ENCODE assay signal across 1 cellular context in the genomic region with DNA sequence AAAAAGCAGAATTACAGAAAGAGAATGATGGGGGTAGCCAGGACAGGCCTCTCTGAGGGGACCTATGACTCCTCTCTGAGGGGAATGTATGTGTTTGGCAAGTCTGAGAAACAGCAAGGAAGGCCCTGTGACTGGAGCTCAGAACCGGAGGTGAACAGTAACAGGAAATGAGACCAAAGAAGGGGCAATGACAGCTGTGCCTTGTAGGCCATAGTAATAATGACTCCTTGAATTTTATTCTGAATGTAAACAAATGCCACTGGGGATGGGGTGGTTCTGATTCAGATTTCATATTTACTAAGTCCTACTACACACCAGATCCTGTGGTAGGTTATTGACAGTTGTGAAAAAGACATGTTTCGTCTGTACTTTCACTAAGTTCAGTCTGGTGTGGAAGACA.
TF ChIP-seq lines count a peak whose summit lies in the region.

No MANE protein-coding gene starts in this region.

TF ChIP-seq in GM12878, 131 proteins besides CTCF, POLR2A, EP300 and RAD21 (continued from another document):
- TF ChIP-seq, protein P1, sequence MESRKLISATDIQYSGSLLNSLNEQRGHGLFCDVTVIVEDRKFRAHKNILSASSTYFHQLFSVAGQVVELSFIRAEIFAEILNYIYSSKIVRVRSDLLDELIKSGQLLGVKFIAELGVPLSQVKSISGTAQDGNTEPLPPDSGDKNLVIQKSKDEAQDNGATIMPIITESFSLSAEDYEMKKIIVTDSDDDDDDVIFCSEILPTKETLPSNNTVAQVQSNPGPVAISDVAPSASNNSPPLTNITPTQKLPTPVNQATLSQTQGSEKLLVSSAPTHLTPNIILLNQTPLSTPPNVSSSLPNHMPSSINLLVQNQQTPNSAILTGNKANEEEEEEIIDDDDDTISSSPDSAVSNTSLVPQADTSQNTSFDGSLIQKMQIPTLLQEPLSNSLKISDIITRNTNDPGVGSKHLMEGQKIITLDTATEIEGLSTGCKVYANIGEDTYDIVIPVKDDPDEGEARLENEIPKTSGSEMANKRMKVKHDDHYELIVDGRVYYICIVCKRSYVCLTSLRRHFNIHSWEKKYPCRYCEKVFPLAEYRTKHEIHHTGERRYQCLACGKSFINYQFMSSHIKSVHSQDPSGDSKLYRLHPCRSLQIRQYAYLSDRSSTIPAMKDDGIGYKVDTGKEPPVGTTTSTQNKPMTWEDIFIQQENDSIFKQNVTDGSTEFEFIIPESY (IDR thresholded peaks at IDR 0.05) = no peak
- TF ChIP-seq, protein P2, sequence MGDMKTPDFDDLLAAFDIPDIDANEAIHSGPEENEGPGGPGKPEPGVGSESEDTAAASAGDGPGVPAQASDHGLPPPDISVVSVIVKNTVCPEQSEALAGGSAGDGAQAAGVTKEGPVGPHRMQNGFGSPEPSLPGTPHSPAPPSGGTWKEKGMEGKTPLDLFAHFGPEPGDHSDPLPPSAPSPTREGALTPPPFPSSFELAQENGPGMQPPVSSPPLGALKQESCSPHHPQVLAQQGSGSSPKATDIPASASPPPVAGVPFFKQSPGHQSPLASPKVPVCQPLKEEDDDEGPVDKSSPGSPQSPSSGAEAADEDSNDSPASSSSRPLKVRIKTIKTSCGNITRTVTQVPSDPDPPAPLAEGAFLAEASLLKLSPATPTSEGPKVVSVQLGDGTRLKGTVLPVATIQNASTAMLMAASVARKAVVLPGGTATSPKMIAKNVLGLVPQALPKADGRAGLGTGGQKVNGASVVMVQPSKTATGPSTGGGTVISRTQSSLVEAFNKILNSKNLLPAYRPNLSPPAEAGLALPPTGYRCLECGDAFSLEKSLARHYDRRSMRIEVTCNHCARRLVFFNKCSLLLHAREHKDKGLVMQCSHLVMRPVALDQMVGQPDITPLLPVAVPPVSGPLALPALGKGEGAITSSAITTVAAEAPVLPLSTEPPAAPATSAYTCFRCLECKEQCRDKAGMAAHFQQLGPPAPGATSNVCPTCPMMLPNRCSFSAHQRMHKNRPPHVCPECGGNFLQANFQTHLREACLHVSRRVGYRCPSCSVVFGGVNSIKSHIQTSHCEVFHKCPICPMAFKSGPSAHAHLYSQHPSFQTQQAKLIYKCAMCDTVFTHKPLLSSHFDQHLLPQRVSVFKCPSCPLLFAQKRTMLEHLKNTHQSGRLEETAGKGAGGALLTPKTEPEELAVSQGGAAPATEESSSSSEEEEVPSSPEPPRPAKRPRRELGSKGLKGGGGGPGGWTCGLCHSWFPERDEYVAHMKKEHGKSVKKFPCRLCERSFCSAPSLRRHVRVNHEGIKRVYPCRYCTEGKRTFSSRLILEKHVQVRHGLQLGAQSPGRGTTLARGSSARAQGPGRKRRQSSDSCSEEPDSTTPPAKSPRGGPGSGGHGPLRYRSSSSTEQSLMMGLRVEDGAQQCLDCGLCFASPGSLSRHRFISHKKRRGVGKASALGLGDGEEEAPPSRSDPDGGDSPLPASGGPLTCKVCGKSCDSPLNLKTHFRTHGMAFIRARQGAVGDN (IDR thresholded peaks at IDR 0.05) = 0 out of 2 replicates have a peak, but pooled peaks have one; percentile 22
- TF ChIP-seq SRF (IDR thresholded peaks at IDR 0.05; ENCODE audit: low read depth in 2 of 2, low read length in 2 of 2) (peak in 1 of 2 experiments; percentile 36; a peak in 1 of 4 replicates), ZNF207 (IDR thresholded peaks at IDR 0.05; ENCODE audit: borderline replicate concordance) (no peak), CEBPB (IDR thresholded peaks at IDR 0.05; ENCODE audit: borderline replicate concordance in 1 of 2, low read depth in 2 of 2, low read length in 2 of 2) (no peak), E2F4 (IDR thresholded peaks at IDR 0.05; ENCODE audit: low read depth, low read length) (no peak), HCFC1 (IDR thresholded peaks at IDR 0.05; ENCODE audit: low read length) (no peak), RFX5 (IDR thresholded peaks at IDR 0.05; ENCODE audit: low read depth, low read length) (no peak), POU2F2 (IDR thresholded peaks at IDR 0.05; ENCODE audit: borderline replicate concordance, low read depth, low read length) (no peak), IKZF1 (conservative IDR thresholded peaks at IDR 0.05) (no peak), PML (IDR thresholded peaks at IDR 0.05; ENCODE audit: low read length) (no peak), EGR1 (IDR thresholded peaks at IDR 0.05; ENCODE audit: borderline replicate concordance in 1 of 2, low read depth in 2 of 2, low read length in 2 of 2) (no peak), MEF2B (IDR thresholded peaks at IDR 0.05; ENCODE audit: partially characterized antibody, poor library complexity, severe bottlenecking) (no peak)
- TF ChIP-seq, protein P3, sequence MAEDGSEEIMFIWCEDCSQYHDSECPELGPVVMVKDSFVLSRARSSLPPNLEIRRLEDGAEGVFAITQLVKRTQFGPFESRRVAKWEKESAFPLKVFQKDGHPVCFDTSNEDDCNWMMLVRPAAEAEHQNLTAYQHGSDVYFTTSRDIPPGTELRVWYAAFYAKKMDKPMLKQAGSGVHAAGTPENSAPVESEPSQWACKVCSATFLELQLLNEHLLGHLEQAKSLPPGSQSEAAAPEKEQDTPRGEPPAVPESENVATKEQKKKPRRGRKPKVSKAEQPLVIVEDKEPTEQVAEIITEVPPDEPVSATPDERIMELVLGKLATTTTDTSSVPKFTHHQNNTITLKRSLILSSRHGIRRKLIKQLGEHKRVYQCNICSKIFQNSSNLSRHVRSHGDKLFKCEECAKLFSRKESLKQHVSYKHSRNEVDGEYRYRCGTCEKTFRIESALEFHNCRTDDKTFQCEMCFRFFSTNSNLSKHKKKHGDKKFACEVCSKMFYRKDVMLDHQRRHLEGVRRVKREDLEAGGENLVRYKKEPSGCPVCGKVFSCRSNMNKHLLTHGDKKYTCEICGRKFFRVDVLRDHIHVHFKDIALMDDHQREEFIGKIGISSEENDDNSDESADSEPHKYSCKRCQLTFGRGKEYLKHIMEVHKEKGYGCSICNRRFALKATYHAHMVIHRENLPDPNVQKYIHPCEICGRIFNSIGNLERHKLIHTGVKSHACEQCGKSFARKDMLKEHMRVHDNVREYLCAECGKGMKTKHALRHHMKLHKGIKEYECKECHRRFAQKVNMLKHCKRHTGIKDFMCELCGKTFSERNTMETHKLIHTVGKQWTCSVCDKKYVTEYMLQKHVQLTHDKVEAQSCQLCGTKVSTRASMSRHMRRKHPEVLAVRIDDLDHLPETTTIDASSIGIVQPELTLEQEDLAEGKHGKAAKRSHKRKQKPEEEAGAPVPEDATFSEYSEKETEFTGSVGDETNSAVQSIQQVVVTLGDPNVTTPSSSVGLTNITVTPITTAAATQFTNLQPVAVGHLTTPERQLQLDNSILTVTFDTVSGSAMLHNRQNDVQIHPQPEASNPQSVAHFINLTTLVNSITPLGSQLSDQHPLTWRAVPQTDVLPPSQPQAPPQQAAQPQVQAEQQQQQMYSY (CRISPR knock-in tag; IDR thresholded peaks at IDR 0.05) = no peak
